Comparison of ENCODE assay signal across 9 cellular contexts in the genomic region with DNA sequence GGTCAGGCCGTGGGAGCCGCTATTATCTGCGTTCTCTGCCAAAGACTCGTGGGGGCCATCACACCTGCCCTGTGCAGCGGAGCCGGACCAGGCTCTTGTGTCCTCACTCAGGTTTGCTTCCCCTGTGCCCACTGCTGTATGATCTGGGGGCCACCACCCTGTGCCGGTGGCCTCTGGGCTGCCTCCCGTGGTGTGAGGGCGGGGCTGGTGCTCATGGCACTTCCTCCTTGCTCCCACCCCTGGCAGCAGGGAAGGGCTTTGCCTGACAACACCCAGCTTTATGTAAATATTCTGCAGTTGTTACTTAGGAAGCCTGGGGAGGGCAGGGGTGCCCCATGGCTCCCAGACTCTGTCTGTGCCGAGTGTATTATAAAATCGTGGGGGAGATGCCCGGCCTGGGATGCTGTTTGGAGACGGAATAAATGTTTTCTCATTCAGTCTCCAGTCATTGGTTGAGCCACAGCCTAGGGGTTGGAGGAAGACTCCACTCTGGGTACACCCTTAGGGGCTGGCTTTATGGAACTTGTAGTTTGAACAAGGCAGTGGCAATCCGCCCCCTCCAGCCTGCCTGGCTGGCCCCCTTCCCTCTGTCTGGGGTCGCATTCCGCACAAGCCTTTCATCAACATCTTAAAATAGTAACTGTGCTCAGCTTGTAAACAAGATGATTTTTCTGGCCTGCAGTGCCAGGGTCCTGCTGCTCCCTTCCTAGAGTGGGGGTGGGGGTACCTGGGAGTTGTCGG. TPM values are rescaled to one million over a fixed set of nuclear protein-coding genes. Genes with fewer than 3 reads are reported as not detected.
DNase-seq lines count a peak whose midpoint lies in the region; TF ChIP-seq lines count a peak whose summit lies in the region.
"Had no signal": no experiment of that assay in that cellular context is flagged by ENCODE, and none has a peak within 500 bp of the region (broad histone marks: within the 10 kb centered on the region; RNA-seq: fewer than 3 reads in every experiment).

No MANE protein-coding gene starts in this region.

- peaks cover 74 to 80% of the 10 kb centered on the region in 2 donors for H3K4me1 ChIP-seq in duodenal mucosa (ENCODE audit: control insufficient read depth in 1 of 2, insufficient read depth in 2 of 2, low read length in 2 of 2)

- peak; percentile 80 for DNase-seq in NCI-H345 (lab: John Stamatoyannopoulos, UW)
- DNase-seq in osteocyte (ENCODE audit: extremely low spot score, unreplicated experiment), result no peak
- no peak for DNase-seq in mesenteric fat pad (ENCODE audit: low spot score)
- no peak for DNase-seq in stimulated activated CD4-positive, alpha-beta T cell treated with anti-CD3 and anti-CD28 coated beads, Interleukin-2, amount 100 ng/mL, for 24 hours
- DNase-seq in T-helper 9 cell, result no peak
- DNase-seq in glomerular visceral epithelial cell (ENCODE audit: extremely low spot score), result no peak

- TF ChIP-seq CTCF in GM12875 (IDR thresholded peaks at IDR 0.05; ENCODE audit: borderline replicate concordance, insufficient read depth, low read depth, low read length), result no peak
- no peak for TF ChIP-seq CTCF in osteocyte (IDR thresholded peaks at IDR 0.05)

- H3K4me3 ChIP-seq in GM12875 (ENCODE audit: low read depth, low read length) (peak overlapping the region; percentile 17), duodenal mucosa (ENCODE audit: low read depth in 1 of 2, low read length in 2 of 2) (peak overlapping the region; percentile 1 to 9)

- H3K27me3 ChIP-seq in duodenal mucosa (ENCODE audit: control insufficient read depth in 1 of 2, insufficient read depth in 2 of 2, low read length in 2 of 2), result no peaks in the 10 kb centered on the region

- H3K36me3 Mint-ChIP-seq in osteocyte (ENCODE audit: unreplicated experiment), result peaks cover 3% of the 10 kb centered on the region

- H3K27ac ChIP-seq in duodenal mucosa (ENCODE audit: low read depth, low read length), result peak overlapping the region; percentile 64

- no peaks in the 10 kb centered on the region for H3K9me3 ChIP-seq in duodenal mucosa (ENCODE audit: control insufficient read depth in 1 of 2, low read length in 2 of 2)

- no peaks in the 10 kb centered on the region for H3K9me3 Mint-ChIP-seq in osteocyte (ENCODE audit: unreplicated experiment)

- peak overlapping the region; percentile 71 for H3K27ac Mint-ChIP-seq in osteocyte (ENCODE audit: unreplicated experiment)

- H3K4me1 Mint-ChIP-seq in osteocyte (ENCODE audit: unreplicated experiment), result peaks cover 31% of the 10 kb centered on the region

- H3K4me3 Mint-ChIP-seq in osteocyte (ENCODE audit: unreplicated experiment), result no peak overlapping the region

- H3K9ac ChIP-seq in duodenal mucosa (ENCODE audit: low read depth in 1 of 2, low read length in 2 of 2), result peak overlapping the region; percentile 32 to 40

- H3K36me3 ChIP-seq in duodenal mucosa (ENCODE audit: control insufficient read depth in 1 of 2, insufficient read depth in 2 of 2, low read length in 2 of 2), result peaks cover 0 to 14% of the 10 kb centered on the region in 2 donors

- H3K27me3 Mint-ChIP-seq in osteocyte (ENCODE audit: unreplicated experiment), result no peaks in the 10 kb centered on the region

RNA-seq across cellular contexts. Expression of gene SYNGR2, which starts 4.1 kb away (rescaled TPM):
- total RNA-seq in osteocyte (43.2 and 48.6 TPM in 2 replicates), mesenteric fat pad (93.5 TPM)

RNA-seq across cellular contexts. Expression of gene TK1, which starts 14.4 kb away (rescaled TPM):
- total RNA-seq in osteocyte, result 16.0 and 16.2 TPM in 2 replicates
- 1.1 TPM for total RNA-seq in mesenteric fat pad

RNA-seq across cellular contexts. Expression of gene AFMID, which starts 14.7 kb away (rescaled TPM):
- total RNA-seq in osteocyte, result 33.7 and 35.1 TPM in 2 replicates
- total RNA-seq in mesenteric fat pad, result 19.7 TPM

RNA-seq across cellular contexts. Expression of gene C17orf99, which starts 26.3 kb away (rescaled TPM):
- total RNA-seq in osteocyte (not detected in 2 replicates), mesenteric fat pad (not detected)
- total RNA-seq: lung microvascular endothelial cell had no signal

RNA-seq across cellular contexts. Expression of gene BIRC5, which starts 41.6 kb away (rescaled TPM):
- total RNA-seq in osteocyte (11.9 and 12.3 TPM in 2 replicates), mesenteric fat pad (not detected)
